In the genomic region with DNA sequence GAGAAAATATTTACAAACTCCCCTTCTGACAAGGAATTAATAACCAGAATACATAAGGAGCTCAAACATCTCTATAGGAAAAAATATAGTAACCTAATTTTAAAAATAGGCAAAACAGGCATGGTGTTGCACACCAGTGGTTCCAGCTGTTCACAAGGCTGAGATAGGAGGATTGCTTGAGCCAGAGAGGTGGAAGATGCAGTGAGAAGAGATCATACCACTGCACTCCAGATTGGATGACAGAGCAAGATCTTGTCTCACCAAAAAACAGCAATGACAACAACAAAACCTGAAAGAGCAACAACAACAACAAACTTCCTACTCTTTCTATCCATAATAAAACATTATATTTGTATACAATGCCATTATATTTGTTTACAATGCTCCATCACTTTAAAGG, we compare ENCODE assay signal across 7 cellular contexts.
"Had no signal": no experiment of that assay in that cellular context is flagged by ENCODE, and none has a peak within 500 bp of the region (broad histone marks: within the 10 kb centered on the region; RNA-seq: fewer than 3 reads in every experiment).

No MANE protein-coding gene starts in this region.

- H3K36me3 ChIP-seq: HAP-1 had no signal

- H3K27ac ChIP-seq: HL-60 had no signal

- H3K4me1 Mint-ChIP-seq: GM23338 had no signal

- H3K36me3 Mint-ChIP-seq: IgD-negative memory B cell had no signal

- H3K27me3 Mint-ChIP-seq: IgD-negative memory B cell had no signal

- H2AFZ ChIP-seq: GM23338 had no signal

- H3K4me1 ChIP-seq: HAP-1 had no signal

- H3K27ac Mint-ChIP-seq: GM23338, HFFc6, IgD-negative memory B cell had no signal

- H3K4me2 ChIP-seq: GM23338 had no signal

- H3K4me3 ChIP-seq: GM23338, HAP-1 had no signal

- ATAC-seq: GM23338, HCT116, HepG2 had no signal

- H3K4me3 Mint-ChIP-seq: GM23338, HFFc6 had no signal

- H3K9me3 ChIP-seq: HAP-1 had no signal

- DNase-seq: HFFc6 had no signal
